ENCODE assay signal across 8 cellular contexts in genomic region chr7:101542527-101543241, GRCh38.
A peak's percentile ranks its signal among the peaks of the same experiment; 100 is the strongest.
DNase-seq lines count a peak whose midpoint lies in the region; ATAC-seq lines count a peak whose summit lies in the region.

No MANE protein-coding gene starts in this region.

- DNase-seq in NOMO-1 (lab: John Stamatoyannopoulos, UW; ENCODE audit: unreplicated experiment in 2 of 2) (peak; percentile 21 to 30), NOMO-1 treated with DMSO at 0.1 percent for 48 hours (lab: John Stamatoyannopoulos, UW; ENCODE audit: unreplicated experiment) (no peak), NCI-H345 (lab: John Stamatoyannopoulos, UW) (peak; percentile 76), mucosa of gallbladder (ENCODE audit: low spot score) (peak; percentile 73)
- peak; percentile 71 for DNase-seq in activated CD4-positive, alpha-beta memory T cell treated with anti-CD3 and anti-CD28 coated beads, Interleukin-2, amount 10 ng/mL, durations not matched to agents 7 days and 5 days
- peak; percentile 70 for DNase-seq in effector CD4-positive, alpha-beta T cell
- peak; percentile 47 to 69 for DNase-seq in stimulated activated CD8-positive, alpha-beta memory T cell treated with anti-CD3 and anti-CD28 coated beads, Interleukin-7, amount 100 ng/mL, for 1 hour (ENCODE audit: low read depth in 2 of 2)

- POLR2A ChIA-PET in activated CD4-positive, alpha-beta memory T cell treated with anti-CD3 and anti-CD28 coated beads, Interleukin-2, amount 10 ng/mL, durations not matched to agents 7 days and 5 days (lab: Charles Lee): no interaction called here

- no peaks in the 10 kb centered on the region for H3K36me3 Mint-ChIP-seq in activated CD4-positive, alpha-beta memory T cell treated with anti-CD3 and anti-CD28 coated beads, Interleukin-2, amount 10 ng/mL, durations not matched to agents 7 days and 5 days (ENCODE audit: low read depth)

- H3K27ac Mint-ChIP-seq in activated CD4-positive, alpha-beta memory T cell treated with anti-CD3 and anti-CD28 coated beads, Interleukin-2, amount 10 ng/mL, durations not matched to agents 7 days and 5 days: no peak overlapping the region

- H3K4me3 Mint-ChIP-seq in activated CD4-positive, alpha-beta memory T cell treated with anti-CD3 and anti-CD28 coated beads, Interleukin-2, amount 10 ng/mL, durations not matched to agents 7 days and 5 days: no peak overlapping the region

- H3K27me3 Mint-ChIP-seq in activated CD4-positive, alpha-beta memory T cell treated with anti-CD3 and anti-CD28 coated beads, Interleukin-2, amount 10 ng/mL, durations not matched to agents 7 days and 5 days: no peaks in the 10 kb centered on the region

- ATAC-seq in GM18498 (IDR thresholded peaks at IDR 0.05; ENCODE audit: unreplicated experiment): no peak

- H3K9me3 Mint-ChIP-seq in activated CD4-positive, alpha-beta memory T cell treated with anti-CD3 and anti-CD28 coated beads, Interleukin-2, amount 10 ng/mL, durations not matched to agents 7 days and 5 days: no peaks in the 10 kb centered on the region

- CTCF ChIA-PET in activated CD4-positive, alpha-beta memory T cell treated with anti-CD3 and anti-CD28 coated beads, Interleukin-2, amount 10 ng/mL, durations not matched to agents 7 days and 5 days (lab: Charles Lee): interaction anchor here (0.6 to 1.5 kb wide), 12 partner anchors 10 to 902 kb away, joined by 3 to 11 read pairs (median 4); no protein-coding TSS in a partner anchor

- H3K4me1 Mint-ChIP-seq in activated CD4-positive, alpha-beta memory T cell treated with anti-CD3 and anti-CD28 coated beads, Interleukin-2, amount 10 ng/mL, durations not matched to agents 7 days and 5 days: no peaks in the 10 kb centered on the region
